Comparison of ENCODE assay signal across 8 cellular contexts in genomic region chr2:218257390-218257981, GRCh38. TPM values are rescaled to one million over a fixed set of nuclear protein-coding genes. Genes with fewer than 3 reads are reported as not detected.
A peak's percentile ranks its signal among the peaks of the same experiment; 100 is the strongest.
DNase-seq lines count a peak whose midpoint lies in the region; TF ChIP-seq lines count a peak whose summit lies in the region.

No MANE protein-coding gene starts in this region.

- no peak for TF ChIP-seq POLR2A in NB4 (IDR thresholded peaks at IDR 0.05; ENCODE audit: extremely low read depth, insufficient read length)

- CTCF ChIA-PET in HEK293T (lab: Yijun Ruan, JAX), result interaction anchor here (0.6 to 1.4 kb wide), 7 partner anchors 11 to 304 kb away, joined by 3 to 5 read pairs (median 4); no protein-coding TSS in a partner anchor

- H3K4me3 ChIP-seq in NB4 (ENCODE audit: low read depth, low read length) (no peak overlapping the region), fibroblast of lung (replicated peaks in 1 of 4; ENCODE audit: control extremely low read depth in 1 of 4, insufficient read depth in 1 of 4, low read depth in 3 of 4, low read length in 4 of 4) (no peak overlapping the region), skin epidermis (no peak overlapping the region)

- H3K9me3 ChIP-seq in fibroblast of lung (ENCODE audit: control insufficient read depth, insufficient read depth, low read depth, low read length), result no peaks in the 10 kb centered on the region

- peak; percentile 83 for DNase-seq in GM13977 (ENCODE audit: low spot score)
- DNase-seq in HEK293T (ENCODE audit: extremely low spot score), result peak; percentile 72
- peak; percentile 84 for DNase-seq in NB4 (ENCODE audit: low read depth)
- DNase-seq in activated CD8-positive, alpha-beta memory T cell treated with anti-CD3 and anti-CD28 coated beads, Interleukin-2, amount 50 U/mL, for 24 hours (ENCODE audit: extremely low read depth), result peak; percentile 30
- no peak for DNase-seq in fibroblast of lung (ENCODE audit: low read depth in 2 of 2)
- DNase-seq in NCI-H2227 treated with DMSO at 0.1 percent for 48 hours (lab: John Stamatoyannopoulos, UW), result no peak
- DNase-seq in OCI-M2 (lab: John Stamatoyannopoulos, UW; ENCODE audit: unreplicated experiment), result no peak

- H3K79me2 ChIP-seq in fibroblast of lung (ENCODE audit: control insufficient read depth, insufficient read depth, low read length), result no peaks in the 10 kb centered on the region

- H3K27me3 ChIP-seq in fibroblast of lung (ENCODE audit: control insufficient read depth, insufficient read depth, low read length), result no peaks in the 10 kb centered on the region

- no peak overlapping the region for H3K9ac ChIP-seq in fibroblast of lung (ENCODE audit: insufficient read depth, low read length)

- POLR2A ChIA-PET in HEK293T (lab: Yijun Ruan, JAX), result no interaction called here

- H3K27ac ChIP-seq in fibroblast of lung (ENCODE audit: insufficient read depth, low read length) (no peak overlapping the region), skin epidermis (peak overlapping the region in 13 of 21 experiments; percentile 20 to 75 (median 46))

- in situ Hi-C loops in GM13977 (cut with MboI; ENCODE audit: low pct_unique_long_range_greater_than_20kb, low sequenced_read_pairs, unreplicated experiment), result no loop called here

- H3K36me3 ChIP-seq in fibroblast of lung (ENCODE audit: control insufficient read depth, insufficient read depth, low read length), result peaks cover 13% of the 10 kb centered on the region

- TF ChIP-seq CTCF in GM13977 (IDR thresholded peaks at IDR 0.05; ENCODE audit: extremely low read depth, insufficient read depth, missing control alignments) (peak; percentile 70), NB4 (IDR thresholded peaks at IDR 0.05; ENCODE audit: low read depth, low read length) (peak; percentile 85), fibroblast of lung (conservative IDR thresholded peaks at IDR 0.05 in 1 of 2, IDR thresholded peaks at IDR 0.05 in 1 of 2; ENCODE audit: low read depth in 1 of 2, low read length in 2 of 2) (peak; percentile 49 to 61)

- no peak overlapping the region for H3K4me2 ChIP-seq in fibroblast of lung (ENCODE audit: extremely low read depth, insufficient read depth, low read length)

- H4K20me1 ChIP-seq in fibroblast of lung (ENCODE audit: control insufficient read depth, extremely low read depth, insufficient read depth, low read length), result no peaks in the 10 kb centered on the region

- H2AFZ ChIP-seq in fibroblast of lung (ENCODE audit: low read length), result no peak overlapping the region

- peaks cover 8% of the 10 kb centered on the region for H3K4me1 ChIP-seq in fibroblast of lung (ENCODE audit: control insufficient read depth, extremely low read depth, insufficient read depth, low read length)

TF ChIP-seq in HEK293T, 16 proteins besides CTCF, POLR2A, EP300 and RAD21:
- TF ChIP-seq HDGF (IDR thresholded peaks at IDR 0.05; ENCODE audit: borderline replicate concordance) (no peak), L3MBTL2 (conservative IDR thresholded peaks at IDR 0.05) (no peak), FOXA1 (IDR thresholded peaks at IDR 0.05) (no peak), FOXK2 (IDR thresholded peaks at IDR 0.05) (no peak), SP1 (IDR thresholded peaks at IDR 0.05) (no peak), LEF1 (IDR thresholded peaks at IDR 0.05; ENCODE audit: borderline replicate concordance) (no peak), CTBP1 (IDR thresholded peaks at IDR 0.05; ENCODE audit: borderline replicate concordance) (no peak), SUZ12 (IDR thresholded peaks at IDR 0.05) (no peak), ELF4 (IDR thresholded peaks at IDR 0.05) (no peak), ARNT (IDR thresholded peaks at IDR 0.05) (no peak), ZNF384 (IDR thresholded peaks at IDR 0.05) (no peak), BHLHE40 (IDR thresholded peaks at IDR 0.05; ENCODE audit: borderline replicate concordance) (no peak), PKNOX1 (IDR thresholded peaks at IDR 0.05) (no peak), TARDBP (IDR thresholded peaks at IDR 0.05) (no peak), NFRKB (IDR thresholded peaks at IDR 0.05) (no peak), FOXM1 (IDR thresholded peaks at IDR 0.05; ENCODE audit: borderline replicate concordance) (no peak)

RNA-seq across cellular contexts. Expression of gene GPBAR1, which starts 3.3 kb away (rescaled TPM):
- under 0.01 TPM in 1 of 2 replicates, not detected in the other for total RNA-seq in fibroblast of lung
- 0.02 TPM in 1 of 2 replicates, not detected in the other for polyA plus RNA-seq in fibroblast of lung
- polyA plus RNA-seq in fibroblast of lung (2012), result 0.08 TPM in 1 of 2 replicates, not detected in the other
- not detected in 2 replicates for polyA minus RNA-seq in fibroblast of lung (ENCODE audit: low replicate concordance)

RNA-seq across cellular contexts. Expression of gene AAMP, which starts 12.5 kb away (rescaled TPM):
- 110 and 139 TPM in 2 replicates for total RNA-seq in fibroblast of lung
- 53.1 and 60.4 TPM in 2 replicates for polyA plus RNA-seq in fibroblast of lung
- polyA plus RNA-seq in fibroblast of lung (2012), result 67.3 and 91.0 TPM in 2 replicates
- polyA minus RNA-seq in fibroblast of lung (ENCODE audit: low replicate concordance), result 54.7 and 74.9 TPM in 2 replicates

RNA-seq across cellular contexts. Expression of gene PNKD, which starts 12.8 kb away (rescaled TPM):
- 21.3 and 27.7 TPM in 2 replicates for total RNA-seq in fibroblast of lung
- polyA plus RNA-seq in fibroblast of lung, result 29.1 and 32.8 TPM in 2 replicates
- polyA plus RNA-seq in fibroblast of lung (2012), result 60.5 and 71.5 TPM in 2 replicates
- 55.2 and 112 TPM in 2 replicates for polyA minus RNA-seq in fibroblast of lung (ENCODE audit: low replicate concordance)

RNA-seq across cellular contexts. Expression of gene TMBIM1, which starts 34.8 kb away (rescaled TPM):
- 168 and 235 TPM in 2 replicates for total RNA-seq in fibroblast of lung
- 170 and 181 TPM in 2 replicates for polyA plus RNA-seq in fibroblast of lung
- polyA plus RNA-seq in fibroblast of lung (2012), result 165 and 172 TPM in 2 replicates
- polyA minus RNA-seq in fibroblast of lung (ENCODE audit: low replicate concordance), result 475 and 604 TPM in 2 replicates

RNA-seq across cellular contexts. Expression of gene ARPC2, which starts 40.5 kb away (rescaled TPM):
- 130 and 199 TPM in 2 replicates for total RNA-seq in fibroblast of lung
- 778 and 893 TPM in 2 replicates for polyA plus RNA-seq in fibroblast of lung
- 427 and 476 TPM in 2 replicates for polyA plus RNA-seq in fibroblast of lung (2012)
- 162 and 180 TPM in 2 replicates for polyA minus RNA-seq in fibroblast of lung (ENCODE audit: low replicate concordance)

Comparison
In these comparisons a context has a peak if more than half of its experiments do, and no peak if none do; other contexts are left out.
1. DNase-seq: peak in GM13977 (single experiment), HEK293T (single experiment), NB4 (single experiment) and activated CD8-positive, alpha-beta memory T cell treated with anti-CD3 and anti-CD28 coated beads, Interleukin-2, amount 50 U/mL, for 24 hours (single experiment); none in fibroblast of lung (0 of 2), NCI-H2227 treated with DMSO at 0.1 percent for 48 hours (single experiment) and OCI-M2 (single experiment).
2. Peak in every context shown above with its lines, with median percentiles within 50 percentile points of each other: CTCF ChIP-seq.